Comparison of ENCODE assay signal across 8 cellular contexts in the genomic region with DNA sequence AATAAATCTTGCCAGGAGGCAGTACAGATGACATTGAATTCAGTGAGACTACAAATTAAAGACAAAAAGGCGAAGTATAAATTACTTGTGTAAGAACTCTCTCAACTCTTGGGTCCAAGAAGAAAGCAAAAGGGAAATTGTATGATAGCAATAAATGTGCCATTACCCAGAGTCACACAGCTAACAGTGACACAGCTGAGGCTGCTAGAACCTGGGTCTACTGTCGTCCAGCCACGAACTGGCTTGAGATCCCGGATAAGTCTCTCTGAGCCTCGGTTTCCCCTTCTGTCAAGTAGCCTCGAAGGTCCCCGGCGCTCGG. TPM values are rescaled to one million over a fixed set of nuclear protein-coding genes. Genes with fewer than 3 reads are reported as not detected.
DNase-seq lines count a peak whose midpoint lies in the region; ATAC-seq and TF ChIP-seq lines count a peak whose summit lies in the region.

No MANE protein-coding gene starts in this region.

- H3K9me3 ChIP-seq in mucosa of stomach (ENCODE audit: control insufficient read depth, low read length): no peaks in the 10 kb centered on the region

- intact Hi-C loops in MCF 10A (cut with micrococcal nuclease): loop anchor here (1.0 to 10.0 kb wide), 7 partner anchors 81 to 470 kb away; no protein-coding TSS in a partner anchor

- peak overlapping the region; percentile 60 for H3K4me3 ChIP-seq in BJ (ENCODE audit: low read depth, low read length)
- peak overlapping the region; percentile 56 for H3K4me3 ChIP-seq in mucosa of stomach (ENCODE audit: low read length)

- peaks cover 22% of the 10 kb centered on the region for H3K4me1 ChIP-seq in mucosa of stomach (ENCODE audit: control insufficient read depth, insufficient read depth, low read length)

- no peaks in the 10 kb centered on the region for H3K36me3 ChIP-seq in BJ (ENCODE audit: control insufficient read depth, insufficient read depth, low read length)
- H3K36me3 ChIP-seq in mucosa of stomach (ENCODE audit: control insufficient read depth, insufficient read depth, low read length): no peaks in the 10 kb centered on the region

- TF ChIP-seq CTCF in BJ (IDR thresholded peaks at IDR 0.05; ENCODE audit: insufficient read depth, low read depth, low read length) (no peak), MCF 10A (IDR thresholded peaks at IDR 0.05; ENCODE audit: unreplicated experiment) (no peak)

- H3K9me3 Mint-ChIP-seq in MCF 10A (ENCODE audit: unreplicated experiment): no peaks in the 10 kb centered on the region

- H3K4me1 Mint-ChIP-seq in MCF 10A (ENCODE audit: insufficient read depth, unreplicated experiment): peaks cover 16% of the 10 kb centered on the region

- peak; percentile 19 for ATAC-seq in HG02981 (IDR thresholded peaks at IDR 0.05; ENCODE audit: unreplicated experiment)

- H3K36me3 Mint-ChIP-seq in MCF 10A (ENCODE audit: insufficient read depth, unreplicated experiment): no peaks in the 10 kb centered on the region

- no TSS peak for BruUV-seq in MCF 10A (replicated peaks; lab: Mats Ljungman, UMichigan)

- CTCF ChIA-PET in BJ (lab: Yijun Ruan, JAX) (interaction anchor here (0.6 to 2.3 kb wide), 6 partner anchors 8 to 390 kb away, joined by 3 to 8 read pairs (median 4); no protein-coding TSS in a partner anchor), MCF 10A (lab: Yijun Ruan, JAX) (interaction anchor here (0.5 to 3.4 kb wide), 20 partner anchors 9 to 474 kb away, joined by 3 to 22 read pairs (median 5); no protein-coding TSS in a partner anchor)

- DNase-seq in BJ (ENCODE audit: low read depth): no peak
- no peak for DNase-seq in MCF 10A (ENCODE audit: unreplicated experiment)
- no peak for DNase-seq in NCI-H1436 treated with DMSO at 0.1 percent for 48 hours (lab: John Stamatoyannopoulos, UW)
- no peak for DNase-seq in glomerular visceral epithelial cell (ENCODE audit: extremely low spot score)
- DNase-seq in COLO668 (lab: John Stamatoyannopoulos, UW; ENCODE audit: unreplicated experiment): no peak
- DNase-seq in KG1 (lab: John Stamatoyannopoulos, UW): no peak

- H3K27me3 Mint-ChIP-seq in MCF 10A (ENCODE audit: insufficient read depth, unreplicated experiment): no peaks in the 10 kb centered on the region

- peaks cover 11% of the 10 kb centered on the region for H3K27me3 ChIP-seq in BJ (ENCODE audit: control insufficient read depth, insufficient read depth, low read length)
- H3K27me3 ChIP-seq in mucosa of stomach (ENCODE audit: control insufficient read depth, insufficient read depth, low read length): no peaks in the 10 kb centered on the region

- POLR2A ChIA-PET in BJ (lab: Charles Lee): interaction anchor here (0.7 kb wide), 1 partner anchor 287 kb away, joined by 10 read pairs; no protein-coding TSS in a partner anchor
- POLR2A ChIA-PET in MCF 10A (lab: Yijun Ruan, JAX): interaction anchor here (0.7 to 2.6 kb wide), 13 partner anchors 10 to 371 kb away, joined by 3 to 14 read pairs (median 4); no protein-coding TSS in a partner anchor

- H3K27ac Mint-ChIP-seq in MCF 10A (ENCODE audit: low read depth, unreplicated experiment): no peak overlapping the region

- no peak overlapping the region for H3K9ac ChIP-seq in mucosa of stomach (ENCODE audit: low read length)

- peak overlapping the region; percentile 93 for H3K4me3 Mint-ChIP-seq in MCF 10A (ENCODE audit: unreplicated experiment)

RNA-seq across cellular contexts. Expression of gene ROR1, which starts 0.4 kb away (rescaled TPM):
- 4.4 and 4.6 TPM in 2 replicates for polyA plus RNA-seq in BJ (2011; rRNA removed)
- polyA minus RNA-seq in BJ (2011; rRNA and poly(A)+ RNA removed): 5.2 and 6.1 TPM in 2 replicates
- 4.6 and 10.3 TPM in 2 replicates for total RNA-seq in MCF 10A (2022)
